In genomic region chr3:129161860-129162271, GRCh38 we compare ENCODE assay signal across 8 cellular contexts. TPM values are rescaled to one million over a fixed set of nuclear protein-coding genes. Genes with fewer than 3 reads are reported as not detected.
DNase-seq lines count a peak whose midpoint lies in the region; ATAC-seq and TF ChIP-seq lines count a peak whose summit lies in the region.

No MANE protein-coding gene starts in this region.

- H3K36me3 Mint-ChIP-seq in activated CD4-positive, alpha-beta T cell treated with anti-CD3 and anti-CD28 coated beads, Interleukin-2, amount 10 ng/mL, durations not matched to agents 24 days and 14 days (ENCODE audit: low read depth) = peaks cover 38% of the 10 kb centered on the region
- peaks cover 0 to 13% (median 7%) of the 10 kb centered on the region in 5 donors for H3K36me3 Mint-ChIP-seq in naive thymus-derived CD4-positive, alpha-beta T cell

- H3K4me1 ChIP-seq in naive thymus-derived CD4-positive, alpha-beta T cell (ENCODE audit: control insufficient read depth in 2 of 2, insufficient read depth in 2 of 2, low read length in 2 of 2) = peaks cover 22 to 24% of the 10 kb centered on the region in 2 donors

- peaks cover 31% of the 10 kb centered on the region for H3K4me1 Mint-ChIP-seq in activated CD4-positive, alpha-beta T cell treated with anti-CD3 and anti-CD28 coated beads, Interleukin-2, amount 10 ng/mL, durations not matched to agents 24 days and 14 days
- H3K4me1 Mint-ChIP-seq in naive thymus-derived CD4-positive, alpha-beta T cell = peaks cover 18 to 53% (median 40%) of the 10 kb centered on the region in 7 donors

- no peaks in the 10 kb centered on the region for H3K9me3 Mint-ChIP-seq in activated CD4-positive, alpha-beta T cell treated with anti-CD3 and anti-CD28 coated beads, Interleukin-2, amount 10 ng/mL, durations not matched to agents 24 days and 14 days
- peaks cover 0 to 3% (median 0%) of the 10 kb centered on the region in 11 donors for H3K9me3 Mint-ChIP-seq in naive thymus-derived CD4-positive, alpha-beta T cell

- DNase-seq in activated CD4-positive, alpha-beta T cell treated with anti-CD3 and anti-CD28 coated beads, Interleukin-2, amount 10 ng/mL, durations not matched to agents 24 days and 14 days = peak; percentile 78
- DNase-seq in epithelial cell of proximal tubule (ENCODE audit: low read depth) = no peak
- peak in 3 of 9 donors; percentile 12 to 41 (median 40) for DNase-seq in naive thymus-derived CD4-positive, alpha-beta T cell
- no peak for DNase-seq in cerebellum (ENCODE audit: low spot score)
- DNase-seq in NCI-H187 treated with DMSO at 0.1 percent for 48 hours (lab: John Stamatoyannopoulos, UW) = no peak

- POLR2A ChIA-PET in naive thymus-derived CD4-positive, alpha-beta T cell (lab: Charles Lee) = interaction anchor here (0.9 to 2.9 kb wide), 17 partner anchors 9 to 278 kb away, joined by 3 to 14 read pairs (median 6); partner anchors contain the start of genes COPG1, IFT122 and MBD4

- no peaks in the 10 kb centered on the region for H3K27me3 ChIP-seq in naive thymus-derived CD4-positive, alpha-beta T cell (ENCODE audit: control insufficient read depth in 2 of 2, insufficient read depth in 2 of 2, low read length in 2 of 2)

- no peak for TF ChIP-seq CTCF in GM12875 (IDR thresholded peaks at IDR 0.05; ENCODE audit: borderline replicate concordance, insufficient read depth, low read depth, low read length)
- TF ChIP-seq CTCF in epithelial cell of proximal tubule (conservative IDR thresholded peaks at IDR 0.05; ENCODE audit: low read depth, low read length) = no peak

- CTCF ChIA-PET in naive thymus-derived CD4-positive, alpha-beta T cell (lab: Charles Lee) = interaction anchor here (0.6 to 2.4 kb wide), 10 partner anchors 8 to 191 kb away, joined by 3 to 16 read pairs (median 6); partner anchors contain the start of gene CNBP

- H3K36me3 ChIP-seq in naive thymus-derived CD4-positive, alpha-beta T cell (ENCODE audit: control insufficient read depth in 2 of 3, insufficient read depth in 3 of 3, low read length in 3 of 3) = peaks cover 4 to 30% (median 4%) of the 10 kb centered on the region in 3 experiments

- H3K27ac ChIP-seq in naive thymus-derived CD4-positive, alpha-beta T cell (ENCODE audit: low read depth, low read length) = peak overlapping the region; percentile 98

- peak overlapping the region; percentile 98 for H3K27ac Mint-ChIP-seq in activated CD4-positive, alpha-beta T cell treated with anti-CD3 and anti-CD28 coated beads, Interleukin-2, amount 10 ng/mL, durations not matched to agents 24 days and 14 days
- H3K27ac Mint-ChIP-seq in naive thymus-derived CD4-positive, alpha-beta T cell = peak overlapping the region; percentile 97 to 100 (median 99)

- peak; percentile 9 for ATAC-seq in HG03342 (IDR thresholded peaks at IDR 0.05; ENCODE audit: unreplicated experiment)
- no peak for ATAC-seq in naive thymus-derived CD4-positive, alpha-beta T cell
- ATAC-seq in HG02571 (IDR thresholded peaks at IDR 0.05; ENCODE audit: unreplicated experiment) = no peak

- peak overlapping the region; percentile 84 for H3K4me3 ChIP-seq in GM12875 (ENCODE audit: low read depth, low read length)
- H3K4me3 ChIP-seq in epithelial cell of proximal tubule (ENCODE audit: low read depth, low read length) = peak overlapping the region; percentile 75
- peak overlapping the region; percentile 79 for H3K4me3 ChIP-seq in naive thymus-derived CD4-positive, alpha-beta T cell (ENCODE audit: low read length)

- H3K4me3 Mint-ChIP-seq in activated CD4-positive, alpha-beta T cell treated with anti-CD3 and anti-CD28 coated beads, Interleukin-2, amount 10 ng/mL, durations not matched to agents 24 days and 14 days = peak overlapping the region; percentile 98
- H3K4me3 Mint-ChIP-seq in naive thymus-derived CD4-positive, alpha-beta T cell = peak overlapping the region; percentile 84 to 100 (median 98)

- intact Hi-C loops in activated CD4-positive, alpha-beta T cell treated with anti-CD3 and anti-CD28 coated beads, Interleukin-2, amount 10 ng/mL, durations not matched to agents 24 days and 14 days (cut with micrococcal nuclease) = loop anchor here (1.0 kb wide), 10 partner anchors 11 to 283 kb away; partner anchors contain the start of genes ACAD9, CNBP, COPG1 and HMCES
- intact Hi-C loops in naive thymus-derived CD4-positive, alpha-beta T cell (cut with micrococcal nuclease) = loop anchor here (1.0 kb wide), 12 partner anchors 21 to 545 kb away; partner anchors contain the start of genes CNBP (in 2 of the 2), COPG1 (in 2 of the 2), HMCES (in 2 of the 2) and RAB7A (in 1 of the 2)

- H3K27me3 Mint-ChIP-seq in activated CD4-positive, alpha-beta T cell treated with anti-CD3 and anti-CD28 coated beads, Interleukin-2, amount 10 ng/mL, durations not matched to agents 24 days and 14 days = peaks cover 3% of the 10 kb centered on the region
- H3K27me3 Mint-ChIP-seq in naive thymus-derived CD4-positive, alpha-beta T cell = peaks cover 0 to 4% (median 0%) of the 10 kb centered on the region in 5 donors

- H3K9me3 ChIP-seq in naive thymus-derived CD4-positive, alpha-beta T cell (ENCODE audit: control insufficient read depth in 2 of 3, low read length in 3 of 3) = no peaks in the 10 kb centered on the region

RNA-seq across cellular contexts. Expression of gene ISY1, which starts 1.0 kb away (rescaled TPM):
- total RNA-seq in activated CD4-positive, alpha-beta T cell treated with anti-CD3 and anti-CD28 coated beads, Interleukin-2, amount 10 ng/mL, durations not matched to agents 24 days and 14 days = 73.8 and 83.7 TPM in 2 replicates
- 7.8 and 33.1 TPM in 2 replicates for total RNA-seq in epithelial cell of proximal tubule
- 10 to 100 TPM; 27.6 to 65.1 (median 37.4) TPM for total RNA-seq in naive thymus-derived CD4-positive, alpha-beta T cell
- 100 to 1,000 TPM; 115 to 130 TPM for polyA plus RNA-seq in naive thymus-derived CD4-positive, alpha-beta T cell
- 11.2 TPM for total RNA-seq in cerebellum

RNA-seq across cellular contexts. Expression of gene CNBP, which starts 21.8 kb away (rescaled TPM):
- total RNA-seq in activated CD4-positive, alpha-beta T cell treated with anti-CD3 and anti-CD28 coated beads, Interleukin-2, amount 10 ng/mL, durations not matched to agents 24 days and 14 days = 422 and 430 TPM in 2 replicates
- total RNA-seq in epithelial cell of proximal tubule = 292 and 372 TPM in 2 replicates
- 100 to 1,000 TPM; 259 to 366 (median 327) TPM for total RNA-seq in naive thymus-derived CD4-positive, alpha-beta T cell
- 1,000 to 10,000 TPM in 1 of 2 donors, 100 to 1,000 TPM in 1; 935 to 1,159 TPM for polyA plus RNA-seq in naive thymus-derived CD4-positive, alpha-beta T cell
- 127 TPM for total RNA-seq in cerebellum

RNA-seq across cellular contexts. Expression of gene RAB43, which starts 40.3 kb away (rescaled TPM):
- 42.5 and 44.3 TPM in 2 replicates for total RNA-seq in activated CD4-positive, alpha-beta T cell treated with anti-CD3 and anti-CD28 coated beads, Interleukin-2, amount 10 ng/mL, durations not matched to agents 24 days and 14 days
- total RNA-seq in epithelial cell of proximal tubule (14.5 and 22.4 TPM in 2 replicates), cerebellum (3.4 TPM)
- 100 to 1,000 TPM in 2 of 5 experiments, 10 to 100 TPM in 3; 58.6 to 122 (median 72.8) TPM for total RNA-seq in naive thymus-derived CD4-positive, alpha-beta T cell
- polyA plus RNA-seq in naive thymus-derived CD4-positive, alpha-beta T cell = 10 to 100 TPM; 27.2 to 56.0 TPM
